ENCODE assay signal across 6 cellular contexts in the genomic region with DNA sequence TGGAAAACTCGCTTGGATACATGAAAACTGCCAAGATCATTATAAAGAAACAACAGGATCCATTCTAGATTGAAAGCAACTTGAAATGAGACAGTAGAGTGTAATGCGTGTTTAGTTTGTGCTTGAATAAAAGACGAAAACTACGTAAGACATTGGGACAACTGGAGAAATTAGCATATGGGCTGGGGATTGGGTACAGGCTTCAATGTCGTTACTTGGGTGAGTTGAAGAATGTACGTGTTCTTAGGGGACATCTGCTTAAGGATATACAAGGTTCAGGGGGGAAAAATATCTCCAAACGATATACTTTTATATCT. TPM values are rescaled to one million over a fixed set of nuclear protein-coding genes. Genes with fewer than 3 reads are reported as not detected.
DNase-seq lines count a peak whose midpoint lies in the region; ATAC-seq and TF ChIP-seq lines count a peak whose summit lies in the region.

No MANE protein-coding gene starts in this region.

- no peaks in the 10 kb centered on the region for H3K27me3 ChIP-seq in CD8-positive, alpha-beta memory T cell (ENCODE audit: insufficient read depth, low read length, poor library complexity, severe bottlenecking)
- no peaks in the 10 kb centered on the region for H3K27me3 ChIP-seq in Peyer's patch
- H3K27me3 ChIP-seq in iPS-18a (ENCODE audit: control insufficient read depth, insufficient read depth, low read length) = no peaks in the 10 kb centered on the region

- H3K4me3 ChIP-seq in CD8-positive, alpha-beta memory T cell (ENCODE audit: low read length) = peak overlapping the region; percentile 91
- H3K4me3 ChIP-seq in Peyer's patch (peak overlapping the region; percentile 69 to 90 (median 78)), iPS-18a (ENCODE audit: low read length) (peak overlapping the region; percentile 85)

- peak overlapping the region; percentile 96 for H3K27ac ChIP-seq in CD8-positive, alpha-beta memory T cell (ENCODE audit: low read depth, low read length)
- H3K27ac ChIP-seq in Peyer's patch = peak overlapping the region; percentile 87 to 96 (median 88)
- H3K27ac ChIP-seq in iPS-18a (ENCODE audit: low read length) = no peak overlapping the region

- TF ChIP-seq POLR2A in Peyer's patch (IDR thresholded peaks at IDR 0.05) = no peak

- H3K9me3 Mint-ChIP-seq in CD8-positive, alpha-beta memory T cell = peaks cover 0 to 2% (median 0%) of the 10 kb centered on the region in 5 donors

- H3K4me1 ChIP-seq in CD8-positive, alpha-beta memory T cell (ENCODE audit: insufficient read depth, low read length) = peaks cover 36% of the 10 kb centered on the region
- H3K4me1 ChIP-seq in Peyer's patch (peaks cover 0 to 12% (median 2%) of the 10 kb centered on the region in 4 donors), iPS-18a (ENCODE audit: control insufficient read depth, low read depth, low read length) (peaks cover 3% of the 10 kb centered on the region)

- peaks cover 14 to 60% (median 28%) of the 10 kb centered on the region in 3 donors for H3K36me3 Mint-ChIP-seq in CD8-positive, alpha-beta memory T cell

- H3K4me3 Mint-ChIP-seq in CD8-positive, alpha-beta memory T cell = peak overlapping the region; percentile 96 to 100 (median 98)

- CTCF ChIA-PET in CD8-positive, alpha-beta memory T cell (lab: Charles Lee) = interaction anchor here (0.6 to 1.2 kb wide), 3 partner anchors 104 to 215 kb away, joined by 3 to 4 read pairs (median 3); a partner anchor contains a TSS

- ATAC-seq in GM19324 (IDR thresholded peaks at IDR 0.05; ENCODE audit: low FRiP score, unreplicated experiment) = no peak

- peaks cover 20% of the 10 kb centered on the region for H3K36me3 ChIP-seq in CD8-positive, alpha-beta memory T cell (ENCODE audit: insufficient read depth, low read length)
- peaks cover 0 to 40% (median 0%) of the 10 kb centered on the region in 3 donors for H3K36me3 ChIP-seq in Peyer's patch
- peaks cover 30% of the 10 kb centered on the region for H3K36me3 ChIP-seq in iPS-18a (ENCODE audit: control insufficient read depth, low read depth, low read length)

- no peak overlapping the region for H3K9ac ChIP-seq in iPS-18a (ENCODE audit: low read length)

- no peak for TF ChIP-seq CTCF in Peyer's patch (IDR thresholded peaks at IDR 0.05)

- POLR2A ChIA-PET in CD8-positive, alpha-beta memory T cell (lab: Charles Lee) = interaction anchor here (0.6 to 1.7 kb wide), 5 partner anchors 42 to 302 kb away, joined by 3 to 6 read pairs (median 4); a partner anchor contains a TSS

- H3K4me1 Mint-ChIP-seq in CD8-positive, alpha-beta memory T cell = peaks cover 43 to 59% (median 53%) of the 10 kb centered on the region in 3 donors

- H3K9me3 ChIP-seq in CD8-positive, alpha-beta memory T cell (ENCODE audit: low read length) = no peaks in the 10 kb centered on the region
- H3K9me3 ChIP-seq in Peyer's patch (no peaks in the 10 kb centered on the region), iPS-18a (ENCODE audit: control insufficient read depth, low read depth, low read length) (no peaks in the 10 kb centered on the region)

- no peaks in the 10 kb centered on the region for H3K27me3 Mint-ChIP-seq in CD8-positive, alpha-beta memory T cell

- DNase-seq in CD8-positive, alpha-beta memory T cell = no peak
- DNase-seq in Peyer's patch = no peak
- no peak for DNase-seq in GM19240 (ENCODE audit: insufficient read length, low spot score)
- DNase-seq in C1 segment of cervical spinal cord (lab: John Stamatoyannopoulos, UW) = no peak

- peak overlapping the region; percentile 98 to 100 (median 99) for H3K27ac Mint-ChIP-seq in CD8-positive, alpha-beta memory T cell

RNA-seq across cellular contexts. Expression of a gene that starts 0.5 kb away (rescaled TPM):
- total RNA-seq in CD8-positive, alpha-beta memory T cell = 100 to 1,000 TPM; 100 to 102 TPM
- polyA plus RNA-seq in CD8-positive, alpha-beta memory T cell = 84.6 TPM
- total RNA-seq in Peyer's patch = 10 to 100 TPM; 41.3 to 54.2 (median 47.2) TPM

RNA-seq across cellular contexts. Expression of a gene that starts 22.1 kb away (rescaled TPM):
- 1 to 10 TPM; 5.3 to 5.7 TPM for total RNA-seq in CD8-positive, alpha-beta memory T cell
- 2.7 TPM for polyA plus RNA-seq in CD8-positive, alpha-beta memory T cell
- 1 to 10 TPM; 2.5 to 4.6 (median 4.0) TPM for total RNA-seq in Peyer's patch

RNA-seq across cellular contexts. Expression of a gene that starts 26.0 kb away (rescaled TPM):
- total RNA-seq in CD8-positive, alpha-beta memory T cell = 1 to 10 TPM; 4.4 to 4.5 TPM
- 1.0 TPM for polyA plus RNA-seq in CD8-positive, alpha-beta memory T cell
- total RNA-seq in Peyer's patch = 1 to 10 TPM; 7.0 to 8.9 (median 7.9) TPM

RNA-seq across cellular contexts. Expression of a gene that starts 48.6 kb away (rescaled TPM):
- 10 to 100 TPM; 16.8 to 18.1 TPM for total RNA-seq in CD8-positive, alpha-beta memory T cell
- polyA plus RNA-seq in CD8-positive, alpha-beta memory T cell = 70.8 TPM
- 10 to 100 TPM in 1 of 4 donors, 1 to 10 TPM in 2, not detected in 1; 5.4 to 26.4 (median 8.3) TPM for total RNA-seq in Peyer's patch

RNA-seq across cellular contexts. Expression of a gene that starts 57.8 kb away (rescaled TPM):
- total RNA-seq in CD8-positive, alpha-beta memory T cell = 1 to 10 TPM; 1.7 TPM
- 1.0 TPM for polyA plus RNA-seq in CD8-positive, alpha-beta memory T cell
- 1 to 10 TPM in 2 of 4 donors, under 1 TPM in 1, not detected in 1; 0.70 to 4.4 (median 2.1) TPM for total RNA-seq in Peyer's patch
